Comparison of ENCODE assay signal across 10 cellular contexts in genomic region chr1:228830954-228831481, GRCh38.
DNase-seq lines count a peak whose midpoint lies in the region; ATAC-seq, FAIRE-seq and TF ChIP-seq lines count a peak whose summit lies in the region.
"Had no signal": no experiment of that assay in that cellular context is flagged by ENCODE, and none has a peak within 500 bp of the region (broad histone marks: within the 10 kb centered on the region; RNA-seq: fewer than 3 reads in every experiment).

No MANE protein-coding gene starts in this region.

- FAIRE-seq in urothelium cell line (lab: Jason Lieb, UNC): no peak
- FAIRE-seq: G401.6 had no signal

- no peak overlapping the region for H3K4me3 Mint-ChIP-seq in MCF 10A (ENCODE audit: unreplicated experiment)
- H3K4me3 Mint-ChIP-seq: neural crest cell had no signal

- no peaks in the 10 kb centered on the region for H3K9me3 Mint-ChIP-seq in MCF 10A (ENCODE audit: unreplicated experiment)
- H3K9me3 Mint-ChIP-seq: neural crest cell had no signal

- in situ Hi-C loops in ACHN (cut with HindIII; ENCODE audit: low pct_ligation_motif_present, low pct_unique_long_range_greater_than_20kb, low sequenced_read_pairs): no loop called here

- H3K27ac Mint-ChIP-seq in MCF 10A (ENCODE audit: low read depth, unreplicated experiment): peak overlapping the region; percentile 24

- CTCF ChIA-PET in MCF 10A (lab: Yijun Ruan, JAX): interaction anchor here (0.6 to 2.3 kb wide), 6 partner anchors 15 to 543 kb away, joined by 3 to 8 read pairs (median 4); no protein-coding TSS in a partner anchor

- H3K36me3 Mint-ChIP-seq in MCF 10A (ENCODE audit: insufficient read depth, unreplicated experiment): no peaks in the 10 kb centered on the region

- no TSS peak for BruUV-seq in MCF 10A (replicated peaks; lab: Mats Ljungman, UMichigan)

- ATAC-seq in HG03135 (IDR thresholded peaks at IDR 0.05; ENCODE audit: unreplicated experiment): peak; percentile 72

- H3K4me1 Mint-ChIP-seq in MCF 10A (ENCODE audit: insufficient read depth, unreplicated experiment): peaks cover 8% of the 10 kb centered on the region

- peak; percentile 71 for DNase-seq in ACHN
- peak; percentile 49 for DNase-seq in GM19238 (ENCODE audit: insufficient read length, low spot score)
- DNase-seq in MCF 10A (ENCODE audit: unreplicated experiment): peak; percentile 91
- DNase-seq in urothelium cell line (ENCODE audit: low spot score): peak; percentile 90
- no peak for DNase-seq in activated T-cell treated with anti-CD3 and anti-CD28 coated beads for 4 hours
- DNase-seq in midbrain (lab: John Stamatoyannopoulos, UW): no peak
- DNase-seq in OCI-M2 (lab: John Stamatoyannopoulos, UW; ENCODE audit: unreplicated experiment): no peak

- POLR2A ChIA-PET in MCF 10A (lab: Yijun Ruan, JAX): interaction anchor here (0.6 to 6.4 kb wide), 12 partner anchors 10 to 1165 kb away, joined by 3 to 39 read pairs (median 3); no protein-coding TSS in a partner anchor

- intact Hi-C loops in MCF 10A (cut with micrococcal nuclease): loop anchor here (10.0 kb wide), 1 partner anchor 394 kb away; no protein-coding TSS in a partner anchor

- no peak for TF ChIP-seq CTCF in MCF 10A (IDR thresholded peaks at IDR 0.05; ENCODE audit: unreplicated experiment)

- peaks cover 51% of the 10 kb centered on the region for H3K27me3 Mint-ChIP-seq in MCF 10A (ENCODE audit: insufficient read depth, unreplicated experiment)

Comparison
In these comparisons a context has a peak if more than half of its experiments do, and no peak if none do; other contexts are left out.
1. DNase-seq: peak in ACHN (single experiment), GM19238 (single experiment), MCF 10A (single experiment) and urothelium cell line (single experiment); none in activated T-cell treated with anti-CD3 and anti-CD28 coated beads for 4 hours (single experiment), midbrain (single experiment) and OCI-M2 (single experiment).